In the genomic region with DNA sequence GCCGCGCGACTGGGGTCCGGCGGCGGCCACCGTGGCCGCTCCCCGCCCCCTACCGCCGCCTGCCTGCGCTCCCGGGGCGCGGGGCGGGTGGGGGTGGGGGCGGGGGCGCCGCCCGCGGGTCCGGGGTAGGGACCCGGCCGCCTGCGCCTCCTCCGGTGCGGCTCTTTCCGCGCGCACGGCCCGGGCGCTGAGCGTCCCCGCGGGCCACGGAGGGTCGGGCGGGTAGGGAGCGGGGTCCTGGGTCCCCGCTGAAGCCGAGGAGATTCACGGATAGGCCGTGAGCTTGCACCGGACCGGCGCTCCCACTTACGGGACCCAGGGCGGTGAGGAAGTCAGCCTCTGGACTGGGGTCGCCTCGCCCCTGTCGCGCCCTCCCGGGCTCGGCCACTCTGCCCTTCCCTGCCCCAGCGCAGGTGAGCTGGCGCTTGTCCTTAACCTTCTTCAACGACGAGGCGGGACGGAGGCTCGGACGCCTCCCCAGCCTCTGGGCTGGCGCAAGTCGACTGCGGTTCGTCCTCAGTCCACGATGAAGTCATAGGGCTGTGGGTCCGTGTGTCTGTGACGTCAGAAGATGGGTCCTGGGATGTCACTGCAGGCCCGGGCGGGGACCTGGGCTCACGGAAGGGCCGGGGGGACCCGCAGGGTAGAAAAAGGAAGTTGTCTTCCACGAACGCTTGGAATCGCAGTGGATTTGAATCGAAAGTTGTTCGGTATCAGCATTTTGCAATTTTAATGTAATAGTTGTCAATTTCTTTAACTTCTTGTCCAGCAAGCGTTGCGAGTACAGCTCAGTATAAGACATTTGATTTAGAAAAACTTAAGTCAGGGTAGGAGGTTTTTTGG, we compare ENCODE assay signal across 8 cellular contexts. TPM values are rescaled to one million over a fixed set of nuclear protein-coding genes. Genes with fewer than 3 reads are reported as not detected.
DNase-seq lines count a peak whose midpoint lies in the region; ATAC-seq lines count a peak whose summit lies in the region.

No MANE protein-coding gene starts in this region.

- H2AFZ ChIP-seq in neuron (ENCODE audit: low read depth, low read length) = peak overlapping the region; percentile 52

- DNase-seq in EH (ENCODE audit: low read depth) (peak; percentile 76), SIG-M5 treated with dmso at 0.1 percent for 504 hours (lab: John Stamatoyannopoulos, UW; ENCODE audit: unreplicated experiment) (peak; percentile 78), foreskin melanocyte (peak; percentile 52), substantia nigra (lab: John Stamatoyannopoulos, UW) (peak in 47 of 49 donors; percentile 3 to 82 (median 26))
- DNase-seq in Jurkat, Clone E6-1 (ENCODE audit: low read depth, low spot score) = peak; percentile 25
- peak in 3 of 4 experiments; percentile 5 to 34 (median 11) for DNase-seq in activated naive CD4-positive, alpha-beta T cell (lab: John Stamatoyannopoulos, UW)

- no peaks in the 10 kb centered on the region for H3K36me3 ChIP-seq in neuron (ENCODE audit: insufficient read depth, low read length)

- peak overlapping the region; percentile 73 for H3K27ac ChIP-seq in substantia nigra (ENCODE audit: low read depth, low read length, poor library complexity, severe bottlenecking)

- H3K4me3 ChIP-seq in Jurkat, Clone E6-1 (ENCODE audit: low read length) = peak overlapping the region; percentile 90
- peak overlapping the region; percentile 62 for H3K4me3 ChIP-seq in neuron (ENCODE audit: low read length)

- H3K27me3 ChIP-seq in neuron (ENCODE audit: insufficient read depth, low read length) = no peaks in the 10 kb centered on the region

- peak; percentile 48 for ATAC-seq in GM21717 (IDR thresholded peaks at IDR 0.05; ENCODE audit: unreplicated experiment)

- H3K4me1 ChIP-seq in neuron (ENCODE audit: insufficient read depth, low read length) = peaks cover 14% of the 10 kb centered on the region

- no peaks in the 10 kb centered on the region for H3K9me3 ChIP-seq in neuron (ENCODE audit: low read length)

RNA-seq across cellular contexts. Expression of a gene that starts 0.6 kb away (rescaled TPM):
- polyA plus RNA-seq in Jurkat, Clone E6-1 (2012; ENCODE audit: insufficient read depth, insufficient read length) = 24.5 TPM

Comparison
In these comparisons a context has a peak if more than half of its experiments do, and no peak if none do; other contexts are left out.
1. Peak in every context shown above with its lines: DNase-seq, ATAC-seq, H3K4me3 ChIP-seq and H3K27ac ChIP-seq.
2. DNase-seq: peak in every context shown above with its lines; median percentile 78 in SIG-M5 treated with dmso at 0.1 percent for 504 hours; 76 in EH; 52 in foreskin melanocyte; 26 in substantia nigra; 25 in Jurkat, Clone E6-1; 11 in activated naive CD4-positive, alpha-beta T cell.